14 cellular contexts compared by ENCODE assay signal in genomic region chr2:221747289-221747972, GRCh38.
A peak's percentile ranks its signal among the peaks of the same experiment; 100 is the strongest.
DNase-seq lines count a peak whose midpoint lies in the region; ATAC-seq lines count a peak whose summit lies in the region.
"Had no signal": no experiment of that assay in that cellular context is flagged by ENCODE, and none has a peak within 500 bp of the region (broad histone marks: within the 10 kb centered on the region; RNA-seq: fewer than 3 reads in every experiment).

No MANE protein-coding gene starts in this region.

- peaks cover 6% of the 10 kb centered on the region for H3K9me3 Mint-ChIP-seq in natural killer cell treated with Interleukin-12 subunit alpha and Interleukin-12 subunit beta and Interleukin-15 and Interleukin-18, amount 100 ng/mL, for 72 hours

- H3K27me3 Mint-ChIP-seq in natural killer cell treated with Interleukin-12 subunit alpha and Interleukin-12 subunit beta and Interleukin-15 and Interleukin-18, amount 100 ng/mL, for 72 hours, result no peaks in the 10 kb centered on the region
- H3K27me3 Mint-ChIP-seq: activated naive CD8-positive, alpha-beta T cell treated with anti-CD3 and anti-CD28 coated beads for 36 hours had no signal

- ATAC-seq in GM18861 (IDR thresholded peaks at IDR 0.05; ENCODE audit: unreplicated experiment) (peak; percentile 48), GM21360 (IDR thresholded peaks at IDR 0.05; ENCODE audit: unreplicated experiment) (peak; percentile 94), HG02938 (IDR thresholded peaks at IDR 0.05; ENCODE audit: unreplicated experiment) (peak; percentile 87), HG03439 (IDR thresholded peaks at IDR 0.05; ENCODE audit: unreplicated experiment) (no peak)
- no peak for ATAC-seq in natural killer cell treated with Interleukin-12 subunit alpha and Interleukin-12 subunit beta and Interleukin-15 and Interleukin-18, amount 100 ng/mL, for 72 hours
- ATAC-seq: activated CD8-positive, alpha-beta T cell treated with anti-CD3 and anti-CD28 coated beads, Interleukin-2, amount 10 ng/mL, durations not matched to agents 7 days and 5 days; left lung had no signal

- no peak overlapping the region for H3K27ac Mint-ChIP-seq in natural killer cell treated with Interleukin-12 subunit alpha and Interleukin-12 subunit beta and Interleukin-15 and Interleukin-18, amount 100 ng/mL, for 72 hours
- H3K27ac Mint-ChIP-seq: activated CD8-positive, alpha-beta T cell treated with anti-CD3 and anti-CD28 coated beads, Interleukin-2, amount 10 ng/mL, durations not matched to agents 7 days and 5 days; activated naive CD8-positive, alpha-beta T cell treated with anti-CD3 and anti-CD28 coated beads for 36 hours; nephron had no signal

- H3K4me3 Mint-ChIP-seq in natural killer cell treated with Interleukin-12 subunit alpha and Interleukin-12 subunit beta and Interleukin-15 and Interleukin-18, amount 100 ng/mL, for 72 hours, result no peak overlapping the region
- H3K4me3 Mint-ChIP-seq: activated CD8-positive, alpha-beta T cell treated with anti-CD3 and anti-CD28 coated beads, Interleukin-2, amount 10 ng/mL, durations not matched to agents 7 days and 5 days; activated naive CD8-positive, alpha-beta T cell treated with anti-CD3 and anti-CD28 coated beads for 36 hours; nephron had no signal

- DNase-seq in MV-4-11 (lab: John Stamatoyannopoulos, UW) (peak; percentile 70), cerebellum (ENCODE audit: low spot score) (no peak), NCI-H2171 treated with DMSO at 0.1 percent for 48 hours (lab: John Stamatoyannopoulos, UW) (no peak)
- no peak for DNase-seq in natural killer cell treated with Interleukin-12 subunit alpha and Interleukin-12 subunit beta and Interleukin-15 and Interleukin-18, amount 100 ng/mL, for 72 hours (ENCODE audit: low spot score)
- DNase-seq: activated CD8-positive, alpha-beta T cell treated with anti-CD3 and anti-CD28 coated beads, Interleukin-2, amount 10 ng/mL, durations not matched to agents 7 days and 5 days; activated naive CD8-positive, alpha-beta T cell treated with anti-CD3 and anti-CD28 coated beads for 36 hours; central memory CD4-positive, alpha-beta T cell; left lung; thyroid gland had no signal

- no peaks in the 10 kb centered on the region for H3K36me3 Mint-ChIP-seq in natural killer cell treated with Interleukin-12 subunit alpha and Interleukin-12 subunit beta and Interleukin-15 and Interleukin-18, amount 100 ng/mL, for 72 hours
- H3K36me3 Mint-ChIP-seq: activated naive CD8-positive, alpha-beta T cell treated with anti-CD3 and anti-CD28 coated beads for 36 hours had no signal

- no peaks in the 10 kb centered on the region for H3K4me1 Mint-ChIP-seq in natural killer cell treated with Interleukin-12 subunit alpha and Interleukin-12 subunit beta and Interleukin-15 and Interleukin-18, amount 100 ng/mL, for 72 hours (ENCODE audit: low read depth in 2 of 2)
- H3K4me1 Mint-ChIP-seq: activated naive CD8-positive, alpha-beta T cell treated with anti-CD3 and anti-CD28 coated beads for 36 hours; nephron had no signal

Comparison
In these comparisons a context has a peak if more than half of its experiments do, and no peak if none do; other contexts are left out.
1. ATAC-seq: peak in GM18861 (single experiment), GM21360 (single experiment) and HG02938 (single experiment); none in HG03439 (single experiment) and natural killer cell treated with Interleukin-12 subunit alpha and Interleukin-12 subunit beta and Interleukin-15 and Interleukin-18, amount 100 ng/mL, for 72 hours (0 of 2).